Comparison of ENCODE assay signal across 22 cellular contexts in the genomic region with DNA sequence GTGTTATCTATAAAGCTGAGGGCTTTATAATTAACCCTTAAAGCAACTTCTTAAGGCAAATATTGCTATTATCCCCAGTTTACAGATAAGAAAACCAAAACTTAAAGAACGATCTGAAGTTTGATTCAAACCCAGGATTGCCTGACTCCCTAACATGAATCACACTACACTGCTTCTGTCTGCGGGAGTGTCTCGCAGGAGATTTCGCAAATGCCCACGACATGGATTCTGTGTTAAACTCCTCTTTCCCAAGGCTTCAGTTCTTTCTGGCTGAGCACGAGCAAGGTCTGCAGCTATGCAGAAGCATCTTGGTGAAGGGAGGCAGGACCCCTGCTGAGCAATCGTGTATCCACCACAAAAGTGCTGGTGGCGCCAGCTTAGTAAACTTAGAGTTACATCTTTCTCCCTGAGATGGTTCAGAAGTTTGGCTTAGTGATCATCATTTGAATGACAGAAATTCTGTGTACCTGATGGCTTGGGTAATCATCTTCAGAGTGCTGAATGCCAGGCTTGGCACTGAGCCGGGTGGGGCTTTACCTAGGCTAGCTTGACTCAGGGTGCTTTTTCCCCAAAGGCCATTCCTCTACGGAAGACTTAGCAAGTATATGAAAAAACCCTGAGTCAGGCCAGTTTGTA.
DNase-seq lines count a peak whose midpoint lies in the region; ATAC-seq and TF ChIP-seq lines count a peak whose summit lies in the region.
"Had no signal": no experiment of that assay in that cellular context is flagged by ENCODE, and none has a peak within 500 bp of the region (broad histone marks: within the 10 kb centered on the region; RNA-seq: fewer than 3 reads in every experiment).

No MANE protein-coding gene starts in this region.

- TF ChIP-seq POLR2A in NB4 (IDR thresholded peaks at IDR 0.05; ENCODE audit: extremely low read depth, insufficient read length): no peak

- ATAC-seq in GM21529 (IDR thresholded peaks at IDR 0.05; ENCODE audit: unreplicated experiment) (no peak), GM18861 (IDR thresholded peaks at IDR 0.05; ENCODE audit: unreplicated experiment) (no peak)
- ATAC-seq: left cardiac atrium, natural killer cell, right cardiac atrium, upper lobe of right lung had no signal

- H3K79me1 ChIP-seq in mesendoderm (ENCODE audit: low read length): no peaks in the 10 kb centered on the region

- H3K4me1 ChIP-seq in mesendoderm (ENCODE audit: control insufficient read depth, low read depth, low read length): no peaks in the 10 kb centered on the region
- H3K4me1 ChIP-seq: upper lobe of right lung had no signal

- no peak overlapping the region for H3K4me3 ChIP-seq in NB4 (ENCODE audit: low read depth, low read length)
- no peak overlapping the region for H3K4me3 ChIP-seq in epithelial cell of esophagus (ENCODE audit: low read length)
- no peak overlapping the region for H3K4me3 ChIP-seq in mesendoderm (ENCODE audit: low read length)
- H3K4me3 ChIP-seq: ovary, upper lobe of right lung had no signal

- no peaks in the 10 kb centered on the region for H3K27me3 ChIP-seq in mesendoderm (ENCODE audit: insufficient read depth, low read length, poor library complexity)
- H3K27me3 ChIP-seq: ovary, upper lobe of right lung had no signal

- H2AK5ac ChIP-seq in mesendoderm (ENCODE audit: low read length): no peak overlapping the region

- no peak overlapping the region for H2BK120ac ChIP-seq in mesendoderm (ENCODE audit: low read depth, low read length)

- no peak overlapping the region for H3K56ac ChIP-seq in mesendoderm (ENCODE audit: low read length)

- H3K9ac ChIP-seq in mesendoderm (ENCODE audit: low read length): no peak overlapping the region

- no peak overlapping the region for H4K8ac ChIP-seq in mesendoderm (ENCODE audit: low read depth, low read length)

- H3K4me2 ChIP-seq in mesendoderm (ENCODE audit: low read length): no peak overlapping the region

- no CpG with 5 or more reads among the region's 10 CpGs for WGBS in mesendoderm (ENCODE audit: extremely low coverage, insufficient coverage, low lambda C conversion rate)

- TF ChIP-seq CTCF in C4-2B (conservative IDR thresholded peaks at IDR 0.05) (no peak), NB4 (IDR thresholded peaks at IDR 0.05; ENCODE audit: low read depth, low read length) (no peak), epithelial cell of esophagus (IDR thresholded peaks at IDR 0.05; ENCODE audit: insufficient read depth, low read depth, low read length, missing control alignments) (no peak)

- DNase-seq in NB4 (ENCODE audit: low read depth) (peak; percentile 24), epithelial cell of esophagus (ENCODE audit: low read depth) (peak; percentile 57), mesendoderm (peak; percentile 11), pons (ENCODE audit: low spot score) (no peak)
- no peak for DNase-seq in activated CD4-positive, alpha-beta T cell treated with anti-CD3 and anti-CD28 coated beads, Interleukin-2, amount 50 U/mL, for 4 hours
- DNase-seq: activated CD4-positive, alpha-beta T cell treated with anti-CD3 and anti-CD28 coated beads, Interleukin-2, amount 10 ng/mL, durations not matched to agents 7 days and 5 days; activated CD8-positive, alpha-beta memory T cell treated with anti-CD3 and anti-CD28 coated beads, Interleukin-2, amount 50 U/mL, for 4 hours; activated naive CD8-positive, alpha-beta T cell treated with anti-CD3 and anti-CD28 coated beads for 36 hours; CD4-positive, CD25-positive, alpha-beta regulatory T cell; cerebellar nuclear complex; effector CD4-positive, alpha-beta T cell; left cardiac atrium; natural killer cell; NCI-H187; NCI-H82; ovary; right cardiac atrium; SHP77 treated with DMSO at 0.1 percent for 48 hours; upper lobe of right lung had no signal

- no peak overlapping the region for H3K18ac ChIP-seq in mesendoderm (ENCODE audit: low read length)

- H2BK15ac ChIP-seq in mesendoderm (replicated peaks; ENCODE audit: low read depth): no peak overlapping the region

- H3K4ac ChIP-seq in mesendoderm (ENCODE audit: low read depth, low read length): no peak overlapping the region

- no peak overlapping the region for H3K23ac ChIP-seq in mesendoderm (ENCODE audit: low read length)

- H3K79me2 ChIP-seq in mesendoderm (ENCODE audit: control insufficient read depth, insufficient read depth, low read length): no peaks in the 10 kb centered on the region

- no peak overlapping the region for H4K5ac ChIP-seq in mesendoderm (ENCODE audit: low read length)

- H3K27ac ChIP-seq in C4-2B: peak overlapping the region; percentile 61
- H3K27ac ChIP-seq in mesendoderm (ENCODE audit: low read depth, low read length): no peak overlapping the region
- H3K27ac ChIP-seq: ovary, upper lobe of right lung had no signal

- H3K36me3 ChIP-seq in mesendoderm (ENCODE audit: control insufficient read depth, insufficient read depth, low read length): no peaks in the 10 kb centered on the region
- H3K36me3 ChIP-seq: ovary, upper lobe of right lung had no signal

- no peak overlapping the region for H2BK5ac ChIP-seq in mesendoderm (ENCODE audit: low read length)

Comparison
In these comparisons a context has a peak if more than half of its experiments do, and no peak if none do; other contexts are left out.
1. DNase-seq: peak in NB4 (single experiment), epithelial cell of esophagus (single experiment) and mesendoderm (single experiment); none in activated CD4-positive, alpha-beta T cell treated with anti-CD3 and anti-CD28 coated beads, Interleukin-2, amount 50 U/mL, for 4 hours (0 of 2) and pons (single experiment).